ENCODE assay signal across 9 cellular contexts in genomic region chr15:74726774-74727164, GRCh38. TPM values are rescaled to one million over a fixed set of nuclear protein-coding genes. Genes with fewer than 3 reads are reported as not detected.
A peak's percentile ranks its signal among the peaks of the same experiment; 100 is the strongest.
DNase-seq lines count a peak whose midpoint lies in the region; ATAC-seq lines count a peak whose summit lies in the region.
"Had no signal": no experiment of that assay in that cellular context is flagged by ENCODE, and none has a peak within 500 bp of the region (broad histone marks: within the 10 kb centered on the region; RNA-seq: fewer than 3 reads in every experiment).

No MANE protein-coding gene starts in this region.

- H3K36me3 Mint-ChIP-seq in activated T-cell treated with anti-CD3 and anti-CD28 coated beads, Interleukin-2, amount 50 U/mL, for 24 hours (ENCODE audit: low read depth): no peaks in the 10 kb centered on the region
- no peaks in the 10 kb centered on the region for H3K36me3 Mint-ChIP-seq in activated naive CD8-positive, alpha-beta T cell treated with anti-CD3 and anti-CD28 coated beads, Interleukin-2, amount 50 U/mL, for 24 hours (ENCODE audit: low read depth)

- peaks cover 25% of the 10 kb centered on the region for H3K27me3 Mint-ChIP-seq in activated T-cell treated with anti-CD3 and anti-CD28 coated beads, Interleukin-2, amount 50 U/mL, for 24 hours
- peaks cover 25% of the 10 kb centered on the region for H3K27me3 Mint-ChIP-seq in activated naive CD8-positive, alpha-beta T cell treated with anti-CD3 and anti-CD28 coated beads, Interleukin-2, amount 50 U/mL, for 24 hours

- peak overlapping the region; percentile 72 for H3K4me3 Mint-ChIP-seq in activated T-cell treated with anti-CD3 and anti-CD28 coated beads, Interleukin-2, amount 50 U/mL, for 24 hours
- H3K4me3 Mint-ChIP-seq in activated naive CD8-positive, alpha-beta T cell treated with anti-CD3 and anti-CD28 coated beads, Interleukin-2, amount 50 U/mL, for 24 hours: peak overlapping the region; percentile 63

- H3K27ac ChIP-seq in thymus (ENCODE audit: low read depth): no peak overlapping the region

- H3K27me3 ChIP-seq in thymus (ENCODE audit: control insufficient read depth, insufficient read depth): peaks cover 35% of the 10 kb centered on the region

- peaks cover 12% of the 10 kb centered on the region for H3K4me1 Mint-ChIP-seq in activated T-cell treated with anti-CD3 and anti-CD28 coated beads, Interleukin-2, amount 50 U/mL, for 24 hours (ENCODE audit: low read depth)
- peaks cover 13% of the 10 kb centered on the region for H3K4me1 Mint-ChIP-seq in activated naive CD8-positive, alpha-beta T cell treated with anti-CD3 and anti-CD28 coated beads, Interleukin-2, amount 50 U/mL, for 24 hours

- no peaks in the 10 kb centered on the region for H3K9me3 ChIP-seq in thymus (ENCODE audit: control insufficient read depth)

- H3K27ac Mint-ChIP-seq in activated T-cell treated with anti-CD3 and anti-CD28 coated beads, Interleukin-2, amount 50 U/mL, for 24 hours: peak overlapping the region; percentile 74
- H3K27ac Mint-ChIP-seq in activated naive CD8-positive, alpha-beta T cell treated with anti-CD3 and anti-CD28 coated beads, Interleukin-2, amount 50 U/mL, for 24 hours: peak overlapping the region; percentile 52

- WGBS in thymus: 54% methylated on average over 24 of the region's 24 CpGs

- no peak for DNase-seq in activated T-cell treated with anti-CD3 and anti-CD28 coated beads, Interleukin-2, amount 50 U/mL, for 24 hours
- no peak for DNase-seq in activated T-cell treated with anti-CD3 and anti-CD28 coated beads, Interleukin-2, amount 50 U/mL, for 1 hour
- no peak for DNase-seq in activated naive CD8-positive, alpha-beta T cell treated with anti-CD3 and anti-CD28 coated beads, Interleukin-2, amount 50 U/mL, for 24 hours
- DNase-seq in left lobe of liver (ENCODE audit: low spot score) (peak; percentile 63), NCI-H187 (lab: John Stamatoyannopoulos, UW) (no peak), medulla oblongata (ENCODE audit: extremely low spot score) (no peak)

- H3K4me3 ChIP-seq in thymus (ENCODE audit: low read length): peak overlapping the region; percentile 49

- H3K4me1 ChIP-seq in thymus (ENCODE audit: control insufficient read depth, insufficient read depth, low read length): peaks cover 2% of the 10 kb centered on the region

- ATAC-seq in activated naive CD8-positive, alpha-beta T cell treated with anti-CD3 and anti-CD28 coated beads, Interleukin-2, amount 50 U/mL, for 24 hours: no peak
- peak; percentile 43 for ATAC-seq in left lobe of liver
- no peak for ATAC-seq in HG03045 (IDR thresholded peaks at IDR 0.05; ENCODE audit: unreplicated experiment)

- H3K36me3 ChIP-seq in thymus (ENCODE audit: control insufficient read depth, insufficient read depth): no peaks in the 10 kb centered on the region

- no peaks in the 10 kb centered on the region for H3K9me3 Mint-ChIP-seq in activated T-cell treated with anti-CD3 and anti-CD28 coated beads, Interleukin-2, amount 50 U/mL, for 24 hours
- H3K9me3 Mint-ChIP-seq in activated naive CD8-positive, alpha-beta T cell treated with anti-CD3 and anti-CD28 coated beads, Interleukin-2, amount 50 U/mL, for 24 hours: no peaks in the 10 kb centered on the region

RNA-seq across cellular contexts. Expression of gene CYP1A1, which starts 1.4 kb away (rescaled TPM):
- total RNA-seq in left lobe of liver: 1.6 TPM
- polyA plus RNA-seq in thymus: 0.11 TPM

RNA-seq across cellular contexts. Expression of gene CYP1A2, which starts 21.9 kb away (rescaled TPM):
- 120 TPM for total RNA-seq in left lobe of liver
- polyA plus RNA-seq in thymus: 0.05 TPM
- total RNA-seq: pulmonary artery endothelial cell had no signal

RNA-seq across cellular contexts. Expression of gene EDC3, which starts 30.9 kb away (rescaled TPM):
- total RNA-seq in left lobe of liver: 13.4 TPM
- polyA plus RNA-seq in thymus: 14.6 TPM

RNA-seq across cellular contexts. Expression of gene CSK, which starts 55.1 kb away (rescaled TPM):
- 32.7 TPM for total RNA-seq in left lobe of liver
- 94.4 TPM for polyA plus RNA-seq in thymus
